ENCODE assay signal across 8 cellular contexts in the genomic region with DNA sequence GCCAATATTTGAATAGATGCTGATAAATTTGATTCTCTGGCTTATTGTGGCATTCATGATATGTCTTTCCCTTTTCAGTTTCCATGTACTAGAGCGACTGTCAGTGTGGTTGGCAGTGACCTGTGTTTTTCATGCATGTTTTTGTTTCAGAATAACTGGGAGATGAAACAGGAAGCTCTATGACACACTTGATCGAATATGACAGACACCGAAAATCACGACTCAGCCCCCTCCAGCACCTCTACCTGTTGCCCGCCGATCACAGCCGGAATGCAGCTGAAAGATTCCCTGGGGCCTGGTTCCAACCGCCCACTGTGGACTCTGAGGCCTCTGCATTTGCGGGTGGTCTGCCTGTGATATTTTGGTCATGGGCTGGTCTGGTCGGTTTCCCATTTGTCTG.
DNase-seq lines count a peak whose midpoint lies in the region; ATAC-seq, FAIRE-seq and TF ChIP-seq lines count a peak whose summit lies in the region.
"Not testable (repeated sequence)": the region's sequence is repeated elsewhere in the genome, so short reads cannot be mapped to it uniquely, and the experiment has no call there.

No MANE protein-coding gene starts in this region.

- not testable (repeated sequence) for H3K27me3 Mint-ChIP-seq in CD8-positive, alpha-beta memory T cell; activated CD8-positive, alpha-beta memory T cell treated with anti-CD3 and anti-CD28 coated beads, Interleukin-2, amount 10 ng/mL, durations not matched to agents 7 days and 5 days

- FAIRE-seq in GM19239 (lab: Jason Lieb, UNC), result peak; percentile 64

- not testable (repeated sequence) for H4K20me1 ChIP-seq in OCI-LY3 (ENCODE audit: insufficient read depth, low read length)

- CTCF ChIA-PET in CD8-positive, alpha-beta memory T cell (lab: Charles Lee); activated CD8-positive, alpha-beta memory T cell treated with anti-CD3 and anti-CD28 coated beads, Interleukin-2, amount 10 ng/mL, durations not matched to agents 7 days and 5 days (lab: Charles Lee): not testable (repeated sequence)

- DNase-seq in CD8-positive, alpha-beta memory T cell, result peak in 4 of 5 donors; percentile 7 to 70 (median 38)
- DNase-seq in GM19239 (ENCODE audit: insufficient read length, low spot score), result not testable (repeated sequence)
- DNase-seq in activated CD8-positive, alpha-beta memory T cell treated with anti-CD3 and anti-CD28 coated beads, Interleukin-2, amount 10 ng/mL, durations not matched to agents 7 days and 5 days, result peak; percentile 52
- DNase-seq in central memory CD4-positive, alpha-beta T cell, result peak; percentile 14
- DNase-seq in stimulated activated CD4-positive, alpha-beta T cell treated with anti-CD3 and anti-CD28 coated beads, Interleukin-15, amount 100 ng/mL, for 48 hours (ENCODE audit: low read depth in 2 of 2), result peak; percentile 25 to 59

- H3K36me3 ChIP-seq in CD8-positive, alpha-beta memory T cell (ENCODE audit: insufficient read depth, low read length); OCI-LY3 (replicated peaks; ENCODE audit: low read depth, low read length): not testable (repeated sequence)

- H3K27ac ChIP-seq in CD8-positive, alpha-beta memory T cell (ENCODE audit: low read depth, low read length), result peak overlapping the region; percentile 31
- peak overlapping the region; percentile 84 for H3K27ac ChIP-seq in OCI-LY3 (ENCODE audit: low read length)

- peak overlapping the region in 5 of 7 donors; percentile 41 to 80 (median 61) for H3K4me3 Mint-ChIP-seq in CD8-positive, alpha-beta memory T cell
- H3K4me3 Mint-ChIP-seq in activated CD8-positive, alpha-beta memory T cell treated with anti-CD3 and anti-CD28 coated beads, Interleukin-2, amount 10 ng/mL, durations not matched to agents 7 days and 5 days, result not testable (repeated sequence)

- peaks cover 22 to 50% (median 36%) of the 10 kb centered on the region in 3 donors for H3K4me1 Mint-ChIP-seq in CD8-positive, alpha-beta memory T cell
- H3K4me1 Mint-ChIP-seq in activated CD8-positive, alpha-beta memory T cell treated with anti-CD3 and anti-CD28 coated beads, Interleukin-2, amount 10 ng/mL, durations not matched to agents 7 days and 5 days, result peaks cover 27% of the 10 kb centered on the region

- peaks cover 17% of the 10 kb centered on the region for H3K79me2 ChIP-seq in OCI-LY3 (ENCODE audit: low read length)

- peak; percentile 57 for ATAC-seq in GM21825 (IDR thresholded peaks at IDR 0.05; ENCODE audit: unreplicated experiment)
- peak; percentile 58 for ATAC-seq in HG03108 (IDR thresholded peaks at IDR 0.05; ENCODE audit: unreplicated experiment)
- ATAC-seq in activated CD8-positive, alpha-beta memory T cell treated with anti-CD3 and anti-CD28 coated beads, Interleukin-2, amount 10 ng/mL, durations not matched to agents 7 days and 5 days, result peak; percentile 60

- not testable (repeated sequence) for H3K9me3 ChIP-seq in CD8-positive, alpha-beta memory T cell (ENCODE audit: low read length); OCI-LY3 (ENCODE audit: insufficient read depth, low read length)

- peak overlapping the region; percentile 61; the same call in 1 of the 2 replicates for H3K9ac ChIP-seq in OCI-LY3 (ENCODE audit: low read length)

- H3K9me3 Mint-ChIP-seq in CD8-positive, alpha-beta memory T cell; activated CD8-positive, alpha-beta memory T cell treated with anti-CD3 and anti-CD28 coated beads, Interleukin-2, amount 10 ng/mL, durations not matched to agents 7 days and 5 days (ENCODE audit: low read depth): not testable (repeated sequence)

- H2AFZ ChIP-seq in OCI-LY3 (ENCODE audit: low read depth, low read length), result not testable (repeated sequence)

- H3K4me1 ChIP-seq in CD8-positive, alpha-beta memory T cell (ENCODE audit: insufficient read depth, low read length), result not testable (repeated sequence)
- peaks cover 75% of the 10 kb centered on the region for H3K4me1 ChIP-seq in OCI-LY3 (ENCODE audit: low read length)

- not testable (repeated sequence) for H3K36me3 Mint-ChIP-seq in CD8-positive, alpha-beta memory T cell; activated CD8-positive, alpha-beta memory T cell treated with anti-CD3 and anti-CD28 coated beads, Interleukin-2, amount 10 ng/mL, durations not matched to agents 7 days and 5 days

- not testable (repeated sequence) for H3K4me3 ChIP-seq in CD8-positive, alpha-beta memory T cell (ENCODE audit: low read length)
- peak overlapping the region; percentile 24; the same call in 1 of the 2 replicates for H3K4me3 ChIP-seq in OCI-LY3 (ENCODE audit: low read length)

- H3K4me2 ChIP-seq in OCI-LY3 (ENCODE audit: low read length), result peak overlapping the region; percentile 72

- not testable (repeated sequence) for TF ChIP-seq CTCF in OCI-LY3 (IDR thresholded peaks at IDR 0.05; ENCODE audit: low read depth, low read length)

- H3K27me3 ChIP-seq in CD8-positive, alpha-beta memory T cell (ENCODE audit: insufficient read depth, low read length, poor library complexity, severe bottlenecking); OCI-LY3 (ENCODE audit: low read depth, low read length): not testable (repeated sequence)

- POLR2A ChIA-PET in CD8-positive, alpha-beta memory T cell (lab: Charles Lee), result not testable (repeated sequence)

- H3K27ac Mint-ChIP-seq in CD8-positive, alpha-beta memory T cell, result peak overlapping the region; percentile 67 to 98 (median 92)
- peak overlapping the region; percentile 19 for H3K27ac Mint-ChIP-seq in activated CD8-positive, alpha-beta memory T cell treated with anti-CD3 and anti-CD28 coated beads, Interleukin-2, amount 10 ng/mL, durations not matched to agents 7 days and 5 days
